ENCODE assay signal across 14 cellular contexts in genomic region chr11:10019906-10020682, GRCh38.
DNase-seq lines count a peak whose midpoint lies in the region; ATAC-seq and TF ChIP-seq lines count a peak whose summit lies in the region.
"Had no signal": no experiment of that assay in that cellular context is flagged by ENCODE, and none has a peak within 500 bp of the region (broad histone marks: within the 10 kb centered on the region; RNA-seq: fewer than 3 reads in every experiment).

No MANE protein-coding gene starts in this region.

- no peaks in the 10 kb centered on the region for H3K27me3 ChIP-seq in stomach
- H3K27me3 ChIP-seq: heart left ventricle, Peyer's patch had no signal

- H3K9me3 ChIP-seq in stomach, result no peaks in the 10 kb centered on the region
- H3K9me3 ChIP-seq: heart left ventricle, Peyer's patch had no signal

- TF ChIP-seq CTCF in epithelial cell of esophagus (IDR thresholded peaks at IDR 0.05; ENCODE audit: insufficient read depth, low read depth, low read length, missing control alignments) (no peak), stomach (IDR thresholded peaks at IDR 0.05) (no peak)

- intact Hi-C loops in stomach (cut with DNase I; ENCODE audit: low total_unique reads), result no loop called here

- no peak for ATAC-seq in GM21526 (IDR thresholded peaks at IDR 0.05; ENCODE audit: low FRiP score, unreplicated experiment)
- no peak for ATAC-seq in HG03039 (IDR thresholded peaks at IDR 0.05; ENCODE audit: unreplicated experiment)
- ATAC-seq: heart left ventricle; left ventricle myocardium superior; natural killer cell treated with Interleukin-12 subunit alpha and Interleukin-12 subunit beta and Interleukin-15 and Interleukin-18, amount 100 ng/mL, for 72 hours; stimulated activated naive B cell treated with anti-CD40 and anti-IgM and Interleukin-4, amounts not matched to agents 10 μg/mL and 1 μg/mL and 100 μg/mL, for 72 hours had no signal

- DNase-seq in DMS 273 (lab: John Stamatoyannopoulos, UW; ENCODE audit: unreplicated experiment), result peak; percentile 10
- DNase-seq in DMS 273 treated with DMSO at 0.1 percent for 48 hours (lab: John Stamatoyannopoulos, UW), result no peak
- peak; percentile 7 for DNase-seq in MV-4-11 (lab: John Stamatoyannopoulos, UW)
- DNase-seq in epithelial cell of esophagus (ENCODE audit: low read depth), result peak; percentile 14
- peak; percentile 44 for DNase-seq in stomach
- DNase-seq in GDM1 (lab: John Stamatoyannopoulos, UW), result no peak
- DNase-seq: erythroblast; left ventricle myocardium superior; Peyer's patch; stimulated activated naive B cell treated with anti-CD40 and anti-IgM and Interleukin-4, amounts not matched to agents 10 μg/mL and 1 μg/mL and 100 μg/mL, for 72 hours had no signal

- peaks cover 0 to 7% (median 0%) of the 10 kb centered on the region in 4 donors for H3K36me3 ChIP-seq in stomach
- H3K36me3 ChIP-seq: heart left ventricle, Peyer's patch had no signal

- H3K4me3 ChIP-seq in epithelial cell of esophagus (ENCODE audit: low read length) (no peak overlapping the region), stomach (no peak overlapping the region)
- H3K4me3 ChIP-seq: heart left ventricle, Peyer's patch had no signal

- H3K4me1 ChIP-seq in stomach, result peaks cover 0 to 23% (median 2%) of the 10 kb centered on the region in 4 donors
- H3K4me1 ChIP-seq: Peyer's patch had no signal

- no peak overlapping the region for H3K27ac ChIP-seq in stomach
- H3K27ac ChIP-seq: heart left ventricle, Peyer's patch had no signal

- TF ChIP-seq EP300 in stomach (IDR thresholded peaks at IDR 0.05), result no peak

- 55 to 77% (median 62%) methylated on average over 7 of the region's 7 CpGs for WGBS in stomach, 5 donors

- no peak for TF ChIP-seq POLR2A in stomach (IDR thresholded peaks at IDR 0.05)

Comparison
In these comparisons a context has a peak if more than half of its experiments do, and no peak if none do; other contexts are left out.
1. DNase-seq: peak in DMS 273 (single experiment), MV-4-11 (single experiment), epithelial cell of esophagus (single experiment) and stomach (single experiment); none in DMS 273 treated with DMSO at 0.1 percent for 48 hours (single experiment) and GDM1 (single experiment).